Comparison of ENCODE assay signal across 8 cellular contexts in genomic region chr19:55166530-55167268, GRCh38. TPM values are rescaled to one million over a fixed set of nuclear protein-coding genes. Genes with fewer than 3 reads are reported as not detected.
DNase-seq lines count a peak whose midpoint lies in the region; ATAC-seq and TF ChIP-seq lines count a peak whose summit lies in the region.

Gene DNAAF3, minus strand, starts transcription at chr19:55166613. Its CDS starts 200 bp downstream, at chr19:55166413.

- dilution Hi-C loops in IMR-90 (cut with HindIII; ENCODE audit: low sequenced_read_pairs, unreplicated experiment) = no loop called here

- POLR2A ChIA-PET in IMR-90 (lab: Charles Lee; ENCODE audit: unreplicated experiment) = no interaction called here
- POLR2A ChIA-PET in OCI-LY7 (lab: Charles Lee) = interaction anchor here (0.5 kb wide), 1 partner anchor 10 kb away, joined by 4 read pairs; no protein-coding TSS in a partner anchor

- peak within 1 kb of the TSS; percentile 95 for H2AFZ ChIP-seq in IMR-90 (replicated peaks; ENCODE audit: low read length, poor library complexity)
- H2AFZ ChIP-seq in OCI-LY7 (ENCODE audit: low read length) = peak within 1 kb of the TSS; percentile 32; the same call in 1 of the 2 replicates

- H3K27ac Mint-ChIP-seq in stimulated activated effector memory CD8-positive, alpha-beta T cell treated with anti-CD3 and anti-CD28 coated beads, Interleukin-12 subunit alpha, Interleukin-12 subunit beta, amount 100 ng/mL, for 72 hours = no peak within 1 kb of the TSS

- no peak within 1 kb of the TSS for H2BK20ac ChIP-seq in IMR-90 (ENCODE audit: low read depth, low read length)

- no peaks in the 10 kb centered on the region for H3K4me1 ChIP-seq in IMR-90 (ENCODE audit: control insufficient read depth, insufficient read depth, low read length)
- peaks cover 7% of the 10 kb centered on the region for H3K4me1 ChIP-seq in OCI-LY7 (ENCODE audit: insufficient read depth, low read length, poor library complexity, severe bottlenecking)
- peaks cover 6 to 19% (median 17%) of the 10 kb centered on the region in 4 donors for H3K4me1 ChIP-seq in esophagus muscularis mucosa
- peaks cover 4 to 8% of the 10 kb centered on the region in 2 donors for H3K4me1 ChIP-seq in mucosa of rectum (ENCODE audit: control insufficient read depth in 2 of 2, insufficient read depth in 2 of 2, low read length in 2 of 2)

- CTCF ChIA-PET in IMR-90 (lab: Yijun Ruan, JAX) = no interaction called here
- CTCF ChIA-PET in OCI-LY7 (lab: Charles Lee; ENCODE audit: unreplicated experiment) = interaction anchor here (0.5 kb wide), 1 partner anchor 104 kb away, joined by 3 read pairs; the partner anchor contains the start of gene RDH13

- H2AK5ac ChIP-seq in IMR-90 (ENCODE audit: low read depth, low read length) = no peak within 1 kb of the TSS

- TF ChIP-seq EP300 in esophagus muscularis mucosa (IDR thresholded peaks at IDR 0.05) = no peak

- H3K56ac ChIP-seq in IMR-90 (ENCODE audit: extremely low read depth, insufficient read depth, low read length) = no peak within 1 kb of the TSS

- no peaks in the 10 kb centered on the region for H3K79me2 ChIP-seq in OCI-LY7 (ENCODE audit: insufficient read depth, low read depth, low read length)

- no peak within 1 kb of the TSS for H2BK5ac ChIP-seq in IMR-90 (ENCODE audit: low read depth, low read length, poor library complexity, severe bottlenecking)

- peaks cover 19% of the 10 kb centered on the region for H3K27me3 ChIP-seq in IMR-90 (ENCODE audit: control insufficient read depth, insufficient read depth, low read length)
- H3K27me3 ChIP-seq in esophagus muscularis mucosa = peaks cover 0 to 100% (median 63%) of the 10 kb centered on the region in 4 donors
- peaks cover 11 to 19% of the 10 kb centered on the region in 2 donors for H3K27me3 ChIP-seq in mucosa of rectum (ENCODE audit: control insufficient read depth in 2 of 2, insufficient read depth in 2 of 2, low read length in 2 of 2)

- peaks cover 2% of the 10 kb centered on the region; the same call in 1 of the 2 replicates for H3K9me1 ChIP-seq in IMR-90 (ENCODE audit: insufficient read depth, low read length)

- H3K14ac ChIP-seq in IMR-90 (replicated peaks; ENCODE audit: low read depth, low read length) = no peak within 1 kb of the TSS

- H3K27ac ChIP-seq in IMR-90 (ENCODE audit: insufficient read depth, low read length) (no peak within 1 kb of the TSS), OCI-LY7 (ENCODE audit: low read depth, low read length, poor library complexity, severe bottlenecking) (no peak within 1 kb of the TSS), esophagus muscularis mucosa (replicated peaks in 1 of 4) (peak within 1 kb of the TSS in 1 of 4 donors; percentile 36), mucosa of rectum (ENCODE audit: low read depth in 2 of 2, low read length in 2 of 2) (no peak within 1 kb of the TSS)

- H3K4me3 ChIP-seq in IMR-90 (ENCODE audit: insufficient read depth, low read depth, low read length) (peak within 1 kb of the TSS; percentile 45), OCI-LY7 (ENCODE audit: low read depth, low read length, poor library complexity, severe bottlenecking) (peak within 1 kb of the TSS; percentile 47), esophagus muscularis mucosa (peak within 1 kb of the TSS; percentile 36 to 60 (median 44)), mucosa of rectum (ENCODE audit: low read length in 2 of 2) (peak within 1 kb of the TSS; percentile 67 to 70)

- no peaks in the 10 kb centered on the region for H3K9me3 ChIP-seq in IMR-90 (ENCODE audit: control insufficient read depth, insufficient read depth, low read length)
- no peaks in the 10 kb centered on the region for H3K9me3 ChIP-seq in OCI-LY7 (ENCODE audit: low read length)
- no peaks in the 10 kb centered on the region for H3K9me3 ChIP-seq in esophagus muscularis mucosa
- no peaks in the 10 kb centered on the region for H3K9me3 ChIP-seq in mucosa of rectum (ENCODE audit: control insufficient read depth in 2 of 2, low read length in 2 of 2)

- H4K20me1 ChIP-seq in IMR-90 (ENCODE audit: insufficient read depth, low read length) = no peaks in the 10 kb centered on the region
- H4K20me1 ChIP-seq in OCI-LY7 (ENCODE audit: insufficient read depth, low read length) = no peaks in the 10 kb centered on the region

- peak within 1 kb of the TSS; percentile 42 for H2AK9ac ChIP-seq in IMR-90 (replicated peaks; ENCODE audit: low read depth, low read length, poor library complexity)

- DNase-seq in CD1c-positive myeloid dendritic cell (ENCODE audit: extremely low spot score) = peak; percentile 86
- DNase-seq in IMR-90 = peak; percentile 96
- DNase-seq in OCI-LY7 (ENCODE audit: low spot score) = peak; percentile 96
- peak; percentile 81 for DNase-seq in activated T-cell treated with anti-CD3 and anti-CD28 coated beads for 48 hours (ENCODE audit: low read depth)
- peak; percentile 96 for DNase-seq in esophagus muscularis mucosa (ENCODE audit: extremely low spot score)
- peak; percentile 33 to 86 for DNase-seq in stimulated activated effector memory CD8-positive, alpha-beta T cell treated with anti-CD3 and anti-CD28 coated beads, Interleukin-12 subunit alpha, Interleukin-12 subunit beta, amount 100 ng/mL, for 72 hours (ENCODE audit: low spot score in 2 of 2)

- H3K9me3 Mint-ChIP-seq in stimulated activated effector memory CD8-positive, alpha-beta T cell treated with anti-CD3 and anti-CD28 coated beads, Interleukin-12 subunit alpha, Interleukin-12 subunit beta, amount 100 ng/mL, for 72 hours = no peaks in the 10 kb centered on the region

- no peak within 1 kb of the TSS for H2BK120ac ChIP-seq in IMR-90 (ENCODE audit: low read depth, low read length)

- intact Hi-C loops in IMR-90 (cut with micrococcal nuclease) = no loop called here
- intact Hi-C loops in OCI-LY7 (cut with micrococcal nuclease; ENCODE audit: unreplicated experiment) = loop anchor here (2.0 kb wide), 1 partner anchor 86 kb away; no protein-coding TSS in a partner anchor
- intact Hi-C loops in esophagus muscularis mucosa (cut with DNase I) = no loop called here

- no peak within 1 kb of the TSS for H3K23ac ChIP-seq in IMR-90 (ENCODE audit: low read depth, low read length)

- H4K5ac ChIP-seq in IMR-90 (ENCODE audit: low read depth, low read length) = no peak within 1 kb of the TSS

- H3K9ac ChIP-seq in IMR-90 (ENCODE audit: low read depth, low read length) = no peak within 1 kb of the TSS
- peak within 1 kb of the TSS in 1 of 2 donors; percentile 37 for H3K9ac ChIP-seq in mucosa of rectum (ENCODE audit: low read depth in 1 of 2, low read length in 2 of 2)

- no peaks in the 10 kb centered on the region for H3K79me1 ChIP-seq in IMR-90 (ENCODE audit: low read depth in 1 of 2, low read length in 2 of 2)

- peaks cover 5% of the 10 kb centered on the region for H3K36me3 Mint-ChIP-seq in stimulated activated effector memory CD8-positive, alpha-beta T cell treated with anti-CD3 and anti-CD28 coated beads, Interleukin-12 subunit alpha, Interleukin-12 subunit beta, amount 100 ng/mL, for 72 hours

- no peaks in the 10 kb centered on the region for H3K9me2 ChIP-seq in OCI-LY7 (ENCODE audit: insufficient read depth, low read length)

- TF ChIP-seq RAD21 in IMR-90 (IDR thresholded peaks at IDR 0.05; ENCODE audit: low read length) = no peak

- no peak within 1 kb of the TSS for H2BK15ac ChIP-seq in IMR-90 (ENCODE audit: low read depth, low read length)

- H3K4me3 Mint-ChIP-seq in stimulated activated effector memory CD8-positive, alpha-beta T cell treated with anti-CD3 and anti-CD28 coated beads, Interleukin-12 subunit alpha, Interleukin-12 subunit beta, amount 100 ng/mL, for 72 hours = peak within 1 kb of the TSS; percentile 66

- no peak within 1 kb of the TSS for H3K18ac ChIP-seq in IMR-90 (ENCODE audit: low read depth, low read length)

- H3K36me3 ChIP-seq in IMR-90 (ENCODE audit: control insufficient read depth, insufficient read depth, low read length) = no peaks in the 10 kb centered on the region
- no peaks in the 10 kb centered on the region for H3K36me3 ChIP-seq in OCI-LY7 (ENCODE audit: insufficient read depth, low read length)
- H3K36me3 ChIP-seq in esophagus muscularis mucosa = no peaks in the 10 kb centered on the region
- H3K36me3 ChIP-seq in mucosa of rectum (ENCODE audit: control insufficient read depth in 2 of 2, insufficient read depth in 2 of 2, low read length in 2 of 2) = no peaks in the 10 kb centered on the region

- peaks cover 12% of the 10 kb centered on the region for H3K4me1 Mint-ChIP-seq in stimulated activated effector memory CD8-positive, alpha-beta T cell treated with anti-CD3 and anti-CD28 coated beads, Interleukin-12 subunit alpha, Interleukin-12 subunit beta, amount 100 ng/mL, for 72 hours

- ATAC-seq in GM21423 (IDR thresholded peaks at IDR 0.05; ENCODE audit: unreplicated experiment) = peak; percentile 86
- peak; percentile 100 for ATAC-seq in IMR-90 (ENCODE audit: low read depth)
- peak; percentile 88 for ATAC-seq in stimulated activated effector memory CD8-positive, alpha-beta T cell treated with anti-CD3 and anti-CD28 coated beads, Interleukin-12 subunit alpha, Interleukin-12 subunit beta, amount 100 ng/mL, for 72 hours

- no peak within 1 kb of the TSS for H4K91ac ChIP-seq in IMR-90 (ENCODE audit: insufficient read depth, low read depth, low read length)

- TF ChIP-seq POLR2A in IMR-90 (IDR thresholded peaks at IDR 0.05; ENCODE audit: low read depth, low read length) (no peak), esophagus muscularis mucosa (IDR thresholded peaks at IDR 0.05; ENCODE audit: low read depth) (no peak)

- no TSS peak for BruUV-seq in IMR-90 (replicated peaks; lab: Mats Ljungman, UMichigan)
- no TSS peak for BruUV-seq in OCI-LY7 (replicated peaks; lab: Mats Ljungman, UMichigan)

- 4% methylated on average over 5 of the region's 33 CpGs; no CpG with 5 or more reads in 1 of the 2 experiments for WGBS in IMR-90 (ENCODE audit: extremely low coverage in 2 of 2, insufficient read length in 1 of 2), 2 experiments
- WGBS in esophagus muscularis mucosa = 4% methylated on average over 31 of the region's 33 CpGs

- H3K4me2 ChIP-seq in IMR-90 (ENCODE audit: low read depth, low read length) (peak within 1 kb of the TSS; percentile 83), OCI-LY7 (ENCODE audit: low read length) (peak within 1 kb of the TSS; percentile 55)

- H4K8ac ChIP-seq in IMR-90 (ENCODE audit: low read depth in 2 of 2, low read length in 2 of 2) = no peak within 1 kb of the TSS

- no peak for TF ChIP-seq CTCF in IMR-90 (conservative IDR thresholded peaks at IDR 0.05; ENCODE audit: low read depth, low read length)
- no peak for TF ChIP-seq CTCF in OCI-LY7 (conservative IDR thresholded peaks at IDR 0.05; ENCODE audit: low read length)
- TF ChIP-seq CTCF in esophagus muscularis mucosa (IDR thresholded peaks at IDR 0.05) = no peak

- in situ Hi-C loops in IMR-90 (cut with MboI; ENCODE audit: low sequenced_read_pairs) = no loop called here

- no peak within 1 kb of the TSS for H3K4ac ChIP-seq in IMR-90 (ENCODE audit: low read depth, low read length)

TF ChIP-seq in IMR-90, 13 proteins besides CTCF, POLR2A, EP300 and RAD21 (continues in another document):
- no peak for TF ChIP-seq NFE2L2 (IDR thresholded peaks at IDR 0.05; ENCODE audit: low read depth, low read length)

RNA-seq across cellular contexts. Expression of gene DNAAF3, which starts in this region (rescaled TPM):
- total RNA-seq in IMR-90 (2012; rRNA removed) = 0.28 TPM in 1 of 2 replicates, not detected in the other
- 0.34 TPM in 2 replicates for polyA plus RNA-seq in IMR-90 (2012; rRNA removed)
- 0.35 and 0.37 TPM in 2 replicates for polyA plus RNA-seq in IMR-90 (2012; cell fraction: cytosol; rRNA removed)
- 0.96 and 1.7 TPM in 2 replicates for polyA plus RNA-seq in IMR-90 (2012; cell fraction: nucleus; rRNA removed; ENCODE audit: low replicate concordance)
- 0.85 and 2.8 TPM in 2 replicates for total RNA-seq in OCI-LY7 (2014; rRNA removed; shearing (Covaris generic))
- total RNA-seq in OCI-LY7 (2022) = 2.2 and 2.5 TPM in 2 replicates
- under 1 TPM in 1 of 4 donors, not detected in 3; 0.83 TPM for total RNA-seq in esophagus muscularis mucosa

Comparison
In these comparisons a context has a peak if more than half of its experiments do, and no peak if none do; other contexts are left out.
1. Peak in DNase-seq and H3K4me3 ChIP-seq in esophagus muscularis mucosa; RNA of the gene not detected or under 1 TPM.